Comparison of ENCODE assay signal across 33 cellular contexts in genomic region chr6:108100003-108100402, GRCh38.
"Had no signal": no experiment of that assay in that cellular context is flagged by ENCODE, and none has a peak within 500 bp of the region (broad histone marks: within the 10 kb centered on the region; RNA-seq: fewer than 3 reads in every experiment).

No MANE protein-coding gene starts in this region.

- ATAC-seq: activated CD8-positive, alpha-beta T cell treated with anti-CD3 and anti-CD28 coated beads for 36 hours; activated naive CD4-positive, alpha-beta T cell treated with anti-CD3 and anti-CD28 coated beads, Interleukin-2, amount 50 U/mL, for 72 hours; activated T-cell treated with anti-CD3 and anti-CD28 coated beads, Interleukin-2, amount 50 U/mL, for 4 hours; activated T-cell treated with anti-CD3 and anti-CD28 coated beads, Interleukin-2, amount 50 U/mL, for 72 hours; activated T-helper 17 cell treated with anti-CD3 and anti-CD28 coated beads, Interleukin-2, amount 50 U/mL, for 72 hours; body of pancreas had no signal

- H3K9me3 ChIP-seq: adrenal gland, body of pancreas, breast epithelium had no signal

- H3K27me3 ChIP-seq: adrenal gland, body of pancreas, brain microvascular endothelial cell, breast epithelium had no signal

- FAIRE-seq: astrocyte, TTC549 had no signal

- H3K36me3 ChIP-seq: adrenal gland, brain microvascular endothelial cell, breast epithelium had no signal

- H3K4me3 ChIP-seq: adrenal gland, body of pancreas, breast epithelium had no signal

- H3K27ac ChIP-seq: adrenal gland, body of pancreas, brain microvascular endothelial cell, breast epithelium, VCaP had no signal

- H3K4me1 ChIP-seq: adrenal gland, body of pancreas, breast epithelium had no signal

- DNase-seq: activated B cell treated with CpG ODN at 0.5 μM for 24 hours; activated CD4-positive, alpha-beta memory T cell treated with anti-CD3 and anti-CD28 coated beads for 36 hours; activated CD4-positive, alpha-beta T cell treated with anti-CD3 and anti-CD28 coated beads for 4 hours; activated CD4-positive, alpha-beta T cell treated with anti-CD3 and anti-CD28 coated beads, Interleukin-2, amount 10 ng/mL, durations not matched to agents 24 days and 14 days; activated CD4-positive, alpha-beta T cell treated with anti-CD3 and anti-CD28 coated beads, Interleukin-2, amount 50 U/mL, for 1 hour; activated CD4-positive, alpha-beta T cell treated with anti-CD3 and anti-CD28 coated beads, Interleukin-2, amount 50 U/mL, for 4 hours; activated CD4-positive, CD25-positive, alpha-beta regulatory T cell treated with anti-CD3 and anti-CD28 coated beads, Interleukin-2, amount 50 U/mL, for 72 hours; activated CD8-positive, alpha-beta memory T cell treated with anti-CD3 and anti-CD28 coated beads, Interleukin-2, amount 50 U/mL, for 4 hours; activated CD8-positive, alpha-beta T cell treated with anti-CD3 and anti-CD28 coated beads for 36 hours; activated effector memory CD4-positive, alpha-beta T cell treated with anti-CD3 and anti-CD28 coated beads, Interleukin-2, amount 50 U/mL, for 16 hours; activated gamma-delta T cell treated with Interleukin-2 at 50 U/mL for 16 hours; activated naive CD4-positive, alpha-beta T cell; activated naive CD4-positive, alpha-beta T cell treated with anti-CD3 and anti-CD28 coated beads for 36 hours; activated naive CD4-positive, alpha-beta T cell treated with anti-CD3 and anti-CD28 coated beads, Interleukin-2, amount 50 U/mL, for 16 hours; activated naive CD8-positive, alpha-beta T cell treated with anti-CD3 and anti-CD28 coated beads for 36 hours; activated T-cell treated with anti-CD3 and anti-CD28 coated beads for 4 hours; activated T-cell treated with anti-CD3 and anti-CD28 coated beads, Interleukin-2, amount 50 U/mL, for 1 hour; activated T-cell treated with anti-CD3 and anti-CD28 coated beads, Interleukin-2, amount 50 U/mL, for 4 hours; activated T-cell treated with anti-CD3 and anti-CD28 coated beads, Interleukin-2, amount 50 U/mL, for 72 hours; adrenal gland; amniotic stem cell; aorta; body of pancreas; brain microvascular endothelial cell; central memory CD4-positive, alpha-beta T cell; T-helper 2 cell; T-helper 9 cell had no signal
